ENCODE assay signal across 8 cellular contexts in genomic region chr13:31043891-31044657, GRCh38.
A peak's percentile ranks its signal among the peaks of the same experiment; 100 is the strongest.
DNase-seq lines count a peak whose midpoint lies in the region; ATAC-seq and TF ChIP-seq lines count a peak whose summit lies in the region.

No MANE protein-coding gene starts in this region.

- H3K9me2 ChIP-seq in DOHH2 (replicated peaks; ENCODE audit: control insufficient read depth, low read length) (no peaks in the 10 kb centered on the region), Karpas-422 (replicated peaks; ENCODE audit: insufficient read depth, low read length) (no peaks in the 10 kb centered on the region)

- H3K4me2 ChIP-seq in DOHH2 (ENCODE audit: low read length) (no peak overlapping the region), Karpas-422 (ENCODE audit: low read depth, low read length, poor library complexity, severe bottlenecking) (no peak overlapping the region), neural progenitor cell (no peak overlapping the region)

- H3K9me3 ChIP-seq in DOHH2 (ENCODE audit: control insufficient read depth, insufficient read depth, low read length) (peaks cover 3% of the 10 kb centered on the region), Karpas-422 (ENCODE audit: low read length) (no peaks in the 10 kb centered on the region), neural progenitor cell (ENCODE audit: low read depth) (no peaks in the 10 kb centered on the region)

- H3K4me1 Mint-ChIP-seq in neural progenitor cell, result peaks cover 7% of the 10 kb centered on the region

- H3K27ac ChIP-seq in DOHH2 (ENCODE audit: low read depth, low read length) (no peak overlapping the region), Karpas-422 (ENCODE audit: low read length) (no peak overlapping the region), neural progenitor cell (no peak overlapping the region)

- no peaks in the 10 kb centered on the region for H3K79me2 ChIP-seq in DOHH2 (ENCODE audit: control insufficient read depth, low read length)
- no peaks in the 10 kb centered on the region for H3K79me2 ChIP-seq in Karpas-422 (ENCODE audit: low read length)
- H3K79me2 ChIP-seq in neural progenitor cell (ENCODE audit: low read depth), result no peaks in the 10 kb centered on the region

- no peak overlapping the region for H3K27ac Mint-ChIP-seq in neural progenitor cell

- no peaks in the 10 kb centered on the region for H4K20me1 ChIP-seq in DOHH2 (ENCODE audit: control insufficient read depth, insufficient read depth, low read depth, low read length)
- no peaks in the 10 kb centered on the region for H4K20me1 ChIP-seq in Karpas-422 (ENCODE audit: insufficient read depth, low read depth, low read length)
- no peaks in the 10 kb centered on the region for H4K20me1 ChIP-seq in neural progenitor cell (ENCODE audit: low read depth)

- no peak overlapping the region for H3K4me3 ChIP-seq in DOHH2 (ENCODE audit: low read length)
- no peak overlapping the region for H3K4me3 ChIP-seq in Karpas-422 (ENCODE audit: low read length)
- H3K4me3 ChIP-seq in fibroblast of mammary gland (ENCODE audit: control insufficient read depth, low read depth, low read length), result no peak overlapping the region
- no peak overlapping the region for H3K4me3 ChIP-seq in neural progenitor cell

- H3K4me1 ChIP-seq in DOHH2 (ENCODE audit: control insufficient read depth, low read length) (peaks cover 26% of the 10 kb centered on the region), Karpas-422 (ENCODE audit: low read length) (peaks cover 8% of the 10 kb centered on the region), neural progenitor cell (no peaks in the 10 kb centered on the region)

- TF ChIP-seq CTCF in DOHH2 (IDR thresholded peaks at IDR 0.05; ENCODE audit: low read depth, low read length, poor library complexity, severe bottlenecking) (peak; percentile 87), fibroblast of mammary gland (conservative IDR thresholded peaks at IDR 0.05; ENCODE audit: control insufficient read depth, insufficient read depth, low read depth, low read length) (peak; percentile 97), neural progenitor cell (IDR thresholded peaks at IDR 0.05) (peak; percentile 90)

- DNase-seq in Karpas-422 (peak; percentile 93), RPMI7951 (ENCODE audit: low read depth) (peak; percentile 70), activated T-helper 1 cell treated with Interleukin-2 at 50 U/mL for 16 hours (ENCODE audit: low read depth) (peak; percentile 64), fibroblast of mammary gland (ENCODE audit: low read depth) (peak; percentile 82), neural progenitor cell (ENCODE audit: low spot score) (peak; percentile 84), stromal cell of bone marrow (ENCODE audit: low read depth) (peak; percentile 54)

- ATAC-seq in GM21737 (IDR thresholded peaks at IDR 0.05; ENCODE audit: unreplicated experiment), result peak; percentile 85

- H2AFZ ChIP-seq in Karpas-422 (ENCODE audit: low read length), result no peak overlapping the region
- no peak overlapping the region for H2AFZ ChIP-seq in neural progenitor cell (replicated peaks)

- H3K36me3 ChIP-seq in DOHH2 (ENCODE audit: control insufficient read depth, low read length) (no peaks in the 10 kb centered on the region), Karpas-422 (ENCODE audit: insufficient read depth, low read length) (no peaks in the 10 kb centered on the region), neural progenitor cell (no peaks in the 10 kb centered on the region)

- no peaks in the 10 kb centered on the region for H3K9me3 Mint-ChIP-seq in neural progenitor cell

- no peak overlapping the region for H3K4me3 Mint-ChIP-seq in neural progenitor cell

- peaks cover 47% of the 10 kb centered on the region for H3K27me3 ChIP-seq in DOHH2 (ENCODE audit: control insufficient read depth, low read length)
- H3K27me3 ChIP-seq in Karpas-422 (ENCODE audit: low read length), result no peaks in the 10 kb centered on the region
- no peaks in the 10 kb centered on the region for H3K27me3 ChIP-seq in neural progenitor cell

- H3K27me3 Mint-ChIP-seq in neural progenitor cell (ENCODE audit: insufficient read depth, low read depth), result peaks cover 8% of the 10 kb centered on the region

- H3F3A ChIP-seq in DOHH2 (ENCODE audit: control insufficient read depth, insufficient read depth) (0 out of 2 replicates have a peak, but pooled peaks cover 4% of the 10 kb centered on the region), neural progenitor cell (ENCODE audit: low read depth) (no peaks in the 10 kb centered on the region)

- H3K9ac ChIP-seq in Karpas-422 (ENCODE audit: low read length), result no peak overlapping the region
- no peak overlapping the region for H3K9ac ChIP-seq in neural progenitor cell

- no peaks in the 10 kb centered on the region for H3K36me3 Mint-ChIP-seq in neural progenitor cell
